ENCODE assay signal across 1 cellular context in the genomic region with DNA sequence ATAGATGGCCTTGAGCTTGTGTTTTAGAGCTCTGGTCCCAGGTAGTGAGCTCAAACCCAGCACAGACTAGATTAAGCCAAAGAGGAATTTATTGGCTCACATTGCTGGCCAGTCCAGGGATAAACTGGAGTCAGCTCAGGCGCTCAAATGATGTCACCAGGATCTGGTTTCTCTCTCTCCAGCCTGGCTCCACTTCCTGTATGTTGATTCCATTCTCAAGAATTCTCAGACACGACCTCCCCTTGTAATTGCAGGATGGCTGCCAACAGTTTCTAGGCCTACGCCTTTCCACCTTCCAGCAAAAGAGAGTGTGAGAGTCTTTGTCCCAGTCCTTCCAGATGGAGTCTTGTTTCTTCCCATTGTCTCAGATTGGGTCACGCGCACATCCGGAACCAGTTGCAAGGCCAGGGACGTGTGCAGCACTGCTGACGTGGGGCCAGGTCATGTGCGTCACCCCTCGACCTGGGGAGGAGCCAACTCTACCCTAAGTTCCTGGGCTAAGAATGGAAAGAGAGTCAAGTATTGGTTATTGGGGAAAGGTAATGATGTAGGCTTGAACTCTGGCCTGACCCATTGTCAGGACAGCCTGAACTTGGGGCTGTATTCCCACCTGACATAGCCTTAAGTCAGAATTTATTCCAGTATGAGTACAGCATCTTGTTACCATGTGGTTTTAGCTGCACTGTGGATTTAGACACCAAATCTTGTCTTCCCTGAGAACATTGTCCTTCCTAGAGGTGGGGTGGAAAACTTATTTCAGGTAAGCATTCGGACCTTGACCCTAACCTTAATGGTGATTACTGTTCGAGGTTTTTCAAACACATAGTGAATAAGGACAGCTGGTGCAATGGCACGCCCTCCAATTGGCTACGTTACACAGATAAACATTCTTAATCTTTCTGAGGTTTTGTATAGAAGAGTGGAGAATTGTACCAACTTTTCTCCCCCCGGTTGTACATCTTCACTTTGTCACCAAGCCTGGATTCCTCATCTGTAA.
TF ChIP-seq lines count a peak whose summit lies in the region.

No MANE protein-coding gene starts in this region.

TF ChIP-seq in WTC11, 78 proteins besides CTCF, POLR2A, EP300 and RAD21 (continued from another document):
- TF ChIP-seq, protein P1, sequence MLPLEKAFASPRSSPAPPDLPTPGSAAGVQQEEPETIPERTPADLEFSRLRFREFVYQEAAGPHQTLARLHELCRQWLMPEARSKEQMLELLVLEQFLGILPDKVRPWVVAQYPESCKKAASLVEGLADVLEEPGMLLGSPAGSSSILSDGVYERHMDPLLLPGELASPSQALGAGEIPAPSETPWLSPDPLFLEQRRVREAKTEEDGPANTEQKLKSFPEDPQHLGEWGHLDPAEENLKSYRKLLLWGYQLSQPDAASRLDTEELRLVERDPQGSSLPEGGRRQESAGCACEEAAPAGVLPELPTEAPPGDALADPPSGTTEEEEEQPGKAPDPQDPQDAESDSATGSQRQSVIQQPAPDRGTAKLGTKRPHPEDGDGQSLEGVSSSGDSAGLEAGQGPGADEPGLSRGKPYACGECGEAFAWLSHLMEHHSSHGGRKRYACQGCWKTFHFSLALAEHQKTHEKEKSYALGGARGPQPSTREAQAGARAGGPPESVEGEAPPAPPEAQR (CRISPR knock-in tag; IDR thresholded peaks at IDR 0.05): no peak
- TF ChIP-seq FOXJ3 (CRISPR knock-in tag; IDR thresholded peaks at IDR 0.05; ENCODE audit: borderline replicate concordance) (no peak), TEAD1 (CRISPR knock-in tag; IDR thresholded peaks at IDR 0.05) (no peak), CREM (CRISPR knock-in tag; IDR thresholded peaks at IDR 0.05) (no peak), MYBL2 (CRISPR knock-in tag; IDR thresholded peaks at IDR 0.05) (no peak), SMAD4 (CRISPR knock-in tag; IDR thresholded peaks at IDR 0.05) (no peak), ZNF263 (CRISPR knock-in tag; IDR thresholded peaks at IDR 0.05; ENCODE audit: low read depth) (no peak), SOX15 (CRISPR knock-in tag; IDR thresholded peaks at IDR 0.05) (no peak), MXD4 (CRISPR knock-in tag; IDR thresholded peaks at IDR 0.05; ENCODE audit: borderline replicate concordance) (no peak), TCF7 (CRISPR knock-in tag; IDR thresholded peaks at IDR 0.05; ENCODE audit: low read depth) (no peak), ZNF423 (CRISPR knock-in tag; IDR thresholded peaks at IDR 0.05) (no peak)
- TF ChIP-seq, protein P2, sequence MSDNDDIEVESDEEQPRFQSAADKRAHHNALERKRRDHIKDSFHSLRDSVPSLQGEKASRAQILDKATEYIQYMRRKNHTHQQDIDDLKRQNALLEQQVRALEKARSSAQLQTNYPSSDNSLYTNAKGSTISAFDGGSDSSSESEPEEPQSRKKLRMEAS (CRISPR knock-in tag; IDR thresholded peaks at IDR 0.05): no peak
- TF ChIP-seq, protein P3, sequence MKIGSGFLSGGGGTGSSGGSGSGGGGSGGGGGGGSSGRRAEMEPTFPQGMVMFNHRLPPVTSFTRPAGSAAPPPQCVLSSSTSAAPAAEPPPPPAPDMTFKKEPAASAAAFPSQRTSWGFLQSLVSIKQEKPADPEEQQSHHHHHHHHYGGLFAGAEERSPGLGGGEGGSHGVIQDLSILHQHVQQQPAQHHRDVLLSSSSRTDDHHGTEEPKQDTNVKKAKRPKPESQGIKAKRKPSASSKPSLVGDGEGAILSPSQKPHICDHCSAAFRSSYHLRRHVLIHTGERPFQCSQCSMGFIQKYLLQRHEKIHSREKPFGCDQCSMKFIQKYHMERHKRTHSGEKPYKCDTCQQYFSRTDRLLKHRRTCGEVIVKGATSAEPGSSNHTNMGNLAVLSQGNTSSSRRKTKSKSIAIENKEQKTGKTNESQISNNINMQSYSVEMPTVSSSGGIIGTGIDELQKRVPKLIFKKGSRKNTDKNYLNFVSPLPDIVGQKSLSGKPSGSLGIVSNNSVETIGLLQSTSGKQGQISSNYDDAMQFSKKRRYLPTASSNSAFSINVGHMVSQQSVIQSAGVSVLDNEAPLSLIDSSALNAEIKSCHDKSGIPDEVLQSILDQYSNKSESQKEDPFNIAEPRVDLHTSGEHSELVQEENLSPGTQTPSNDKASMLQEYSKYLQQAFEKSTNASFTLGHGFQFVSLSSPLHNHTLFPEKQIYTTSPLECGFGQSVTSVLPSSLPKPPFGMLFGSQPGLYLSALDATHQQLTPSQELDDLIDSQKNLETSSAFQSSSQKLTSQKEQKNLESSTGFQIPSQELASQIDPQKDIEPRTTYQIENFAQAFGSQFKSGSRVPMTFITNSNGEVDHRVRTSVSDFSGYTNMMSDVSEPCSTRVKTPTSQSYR (CRISPR knock-in tag; IDR thresholded peaks at IDR 0.05): no peak
